Comparison of ENCODE assay signal across 19 cellular contexts in the genomic region with DNA sequence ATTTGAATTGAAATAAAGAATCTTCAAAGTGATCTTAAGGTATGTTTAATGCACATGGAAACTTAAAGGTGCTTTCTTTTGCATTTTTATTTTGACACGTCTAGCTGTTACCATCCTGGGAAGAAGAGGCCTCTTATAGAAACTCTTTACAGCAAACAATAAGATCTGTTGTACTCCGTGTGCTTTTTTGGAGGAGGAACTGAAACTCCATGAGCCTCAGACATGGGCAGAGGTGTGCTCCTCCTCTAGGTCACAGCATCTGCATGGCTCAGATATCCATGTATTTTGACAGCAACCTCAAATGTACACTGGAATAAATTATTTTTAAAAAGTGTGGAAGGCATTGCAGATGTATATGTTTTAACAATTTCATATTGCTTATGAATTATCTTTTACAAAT.
"Had no signal": no experiment of that assay in that cellular context is flagged by ENCODE, and none has a peak within 500 bp of the region (broad histone marks: within the 10 kb centered on the region; RNA-seq: fewer than 3 reads in every experiment).

No MANE protein-coding gene starts in this region.

- DNase-seq: natural killer cell; nucleus accumbens; pancreas; posterior cingulate gyrus; psoas muscle; right cardiac atrium; right lobe of liver; sigmoid colon; small intestine; stimulated activated CD4-positive, alpha-beta T cell treated with anti-CD3 and anti-CD28 coated beads, Interleukin-15, amount 100 ng/mL, for 24 hours; stimulated activated CD4-positive, alpha-beta T cell treated with anti-CD3 and anti-CD28 coated beads, Interleukin-2, amount 100 ng/mL, for 24 hours; stimulated activated CD4-positive, alpha-beta T cell treated with anti-CD3 and anti-CD28 coated beads, Interleukin-2, amount 100 ng/mL, for 48 hours; stimulated activated CD4-positive, alpha-beta T cell treated with anti-CD3 and anti-CD28 coated beads, Interleukin-4, amount 100 ng/mL, for 24 hours; stimulated activated naive B cell treated with anti-CD40 and anti-IgM and Interleukin-4, amounts not matched to agents 10 μg/mL and 1 μg/mL and 100 μg/mL, for 72 hours; stimulated activated naive CD4-positive, alpha-beta T cell treated with Interleukin-2 at 50 U/mL for 16 hours; stomach; thyroid gland; trophoblast cell; upper lobe of left lung had no signal
